In the genomic region with DNA sequence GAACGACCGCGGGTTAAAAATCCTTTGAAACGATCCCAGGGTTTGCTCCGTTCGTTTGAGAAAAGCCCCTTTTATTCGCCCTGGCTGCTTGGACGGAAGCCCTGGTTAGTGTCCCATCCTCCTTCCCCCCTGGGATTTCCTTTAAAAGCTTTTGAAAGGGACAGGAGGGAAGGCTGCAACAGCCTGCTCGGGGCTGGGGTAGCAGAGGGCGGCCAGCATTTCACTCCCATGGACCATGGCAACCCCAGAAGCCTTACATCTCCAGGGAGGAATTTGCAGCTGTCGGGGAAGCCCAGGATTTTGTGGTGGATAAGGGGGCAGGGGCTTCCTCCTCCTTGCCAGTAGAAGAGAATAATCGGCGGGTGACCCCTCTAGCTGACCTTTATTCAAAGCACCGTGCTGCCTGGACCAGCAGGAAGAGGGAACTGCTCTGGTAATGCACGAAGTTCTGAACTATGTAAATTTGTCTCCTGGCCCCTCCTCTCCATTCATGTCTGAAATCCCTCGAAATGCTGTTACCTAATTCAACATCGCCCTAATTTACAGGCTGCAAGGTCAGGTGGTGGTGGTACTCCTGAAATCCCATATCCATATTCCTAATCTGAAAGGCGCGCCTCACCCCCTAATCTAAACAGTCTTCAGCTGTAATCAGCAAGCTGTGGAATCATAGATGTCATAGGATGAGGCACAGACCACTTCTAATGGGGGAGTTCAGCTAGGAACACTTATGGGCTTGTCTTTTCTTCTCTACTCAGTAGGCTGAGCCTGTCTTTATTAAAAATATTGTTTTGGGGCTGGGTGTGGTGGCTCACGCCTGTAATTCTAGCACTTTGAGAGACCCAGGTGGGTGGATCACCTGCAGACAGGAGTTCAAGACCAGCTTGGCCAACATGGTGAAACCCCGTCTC, we compare ENCODE assay signal across 7 cellular contexts. TPM values are rescaled to one million over a fixed set of nuclear protein-coding genes. Genes with fewer than 3 reads are reported as not detected.
DNase-seq lines count a peak whose midpoint lies in the region; ATAC-seq and TF ChIP-seq lines count a peak whose summit lies in the region.

No MANE protein-coding gene starts in this region.

- peaks cover 37% of the 10 kb centered on the region for H3K4me1 Mint-ChIP-seq in activated CD4-positive, alpha-beta memory T cell treated with anti-CD3 and anti-CD28 coated beads for 36 hours (ENCODE audit: low read depth)

- peaks cover 4 to 44% (median 17%) of the 10 kb centered on the region in 3 donors for H3K4me1 ChIP-seq in gastroesophageal sphincter
- peaks cover 23% of the 10 kb centered on the region for H3K4me1 ChIP-seq in osteoblast (ENCODE audit: insufficient read depth, low read length)

- H3K27me3 ChIP-seq in gastroesophageal sphincter (no peaks in the 10 kb centered on the region), osteoblast (ENCODE audit: insufficient read depth, low read length) (no peaks in the 10 kb centered on the region)

- H3K27me3 Mint-ChIP-seq in activated CD4-positive, alpha-beta memory T cell treated with anti-CD3 and anti-CD28 coated beads for 36 hours = no peaks in the 10 kb centered on the region

- WGBS in gastroesophageal sphincter (ENCODE audit: low coverage in 1 of 2), 2 donors = 5 to 30% methylated on average over 11 to 13 of the region's 21 CpGs

- peak overlapping the region; percentile 56 to 86 for H3K4me3 ChIP-seq in gastroesophageal sphincter
- H3K4me3 ChIP-seq in osteoblast (ENCODE audit: insufficient read depth, low read length) = peak overlapping the region; percentile 98

- DNase-seq in ELF-1 (ENCODE audit: low read depth, low spot score) (peak; percentile 77), LHCN-M2 (ENCODE audit: low read depth) (peak; percentile 80), osteoblast (ENCODE audit: insufficient read length, low spot score, missing footprints) (peak; percentile 62)
- DNase-seq in activated CD4-positive, alpha-beta memory T cell treated with anti-CD3 and anti-CD28 coated beads for 36 hours = no peak

- ATAC-seq in gastroesophageal sphincter = no peak
- no peak for ATAC-seq in activated CD4-positive, CD25-positive, alpha-beta regulatory T cell treated with anti-CD3 and anti-CD28 coated beads, Interleukin-2, amount 50 U/mL, for 24 hours
- ATAC-seq in GM19324 (IDR thresholded peaks at IDR 0.05; ENCODE audit: low FRiP score, unreplicated experiment) = no peak

- H4K20me1 ChIP-seq in osteoblast (ENCODE audit: insufficient read depth, low read length) = peaks cover 6% of the 10 kb centered on the region

- POLR2A ChIA-PET in activated CD4-positive, alpha-beta memory T cell treated with anti-CD3 and anti-CD28 coated beads for 36 hours (lab: Charles Lee) = interaction anchor here (0.5 to 2.3 kb wide), 6 partner anchors 11 to 297 kb away, joined by 3 to 11 read pairs (median 4); a partner anchor contains a TSS

- TF ChIP-seq CTCF in gastroesophageal sphincter (IDR thresholded peaks at IDR 0.05) = no peak
- TF ChIP-seq CTCF in osteoblast (IDR thresholded peaks at IDR 0.05; ENCODE audit: extremely low read depth, low read depth, low read length) = no peak

- peaks cover 4% of the 10 kb centered on the region for H3K36me3 Mint-ChIP-seq in activated CD4-positive, alpha-beta memory T cell treated with anti-CD3 and anti-CD28 coated beads for 36 hours

- H3K9me3 ChIP-seq in gastroesophageal sphincter = no peaks in the 10 kb centered on the region
- H3K9me3 ChIP-seq in osteoblast (ENCODE audit: low read depth, low read length) = no peaks in the 10 kb centered on the region

- CTCF ChIA-PET in activated CD4-positive, alpha-beta memory T cell treated with anti-CD3 and anti-CD28 coated beads for 36 hours (lab: Charles Lee) = interaction anchor here (1.0 to 2.9 kb wide), 3 partner anchors 10 to 48 kb away, joined by 3 to 33 read pairs (median 13); no protein-coding TSS in a partner anchor

- peak overlapping the region; percentile 81 for H2AFZ ChIP-seq in osteoblast (ENCODE audit: low read length)

- peaks cover 34% of the 10 kb centered on the region for H3K79me2 ChIP-seq in osteoblast (ENCODE audit: insufficient read depth, low read length)

- no peaks in the 10 kb centered on the region for H3K9me3 Mint-ChIP-seq in activated CD4-positive, alpha-beta memory T cell treated with anti-CD3 and anti-CD28 coated beads for 36 hours

- peak overlapping the region; percentile 90 for H3K4me2 ChIP-seq in osteoblast (ENCODE audit: insufficient read depth, low read length)

- intact Hi-C loops in activated CD4-positive, alpha-beta memory T cell treated with anti-CD3 and anti-CD28 coated beads for 36 hours (cut with micrococcal nuclease) = loop anchor here (2.0 kb wide), 2 partner anchors 29 to 47 kb away; no protein-coding TSS in a partner anchor

- peak overlapping the region; percentile 88 for H3K27ac Mint-ChIP-seq in activated CD4-positive, alpha-beta memory T cell treated with anti-CD3 and anti-CD28 coated beads for 36 hours

- peak overlapping the region; percentile 83 for H3K4me3 Mint-ChIP-seq in activated CD4-positive, alpha-beta memory T cell treated with anti-CD3 and anti-CD28 coated beads for 36 hours

- H3K27ac ChIP-seq in gastroesophageal sphincter = peak overlapping the region; percentile 82 to 100 (median 98)
- H3K27ac ChIP-seq in osteoblast (ENCODE audit: low read depth, low read length) = peak overlapping the region; percentile 72

- H3K36me3 ChIP-seq in gastroesophageal sphincter = no peaks in the 10 kb centered on the region
- no peaks in the 10 kb centered on the region for H3K36me3 ChIP-seq in osteoblast (ENCODE audit: insufficient read depth, low read length)

- no peak for TF ChIP-seq POLR2A in gastroesophageal sphincter (IDR thresholded peaks at IDR 0.05)

- no peak for TF ChIP-seq EP300 in gastroesophageal sphincter (IDR thresholded peaks at IDR 0.05)

RNA-seq across cellular contexts. Expression of a gene that starts 1.0 kb away (rescaled TPM):
- total RNA-seq in LHCN-M2 (2014; rRNA removed) = 35.1 and 38.3 TPM in 2 replicates
- polyA plus RNA-seq in LHCN-M2 (2012) = 14.6 TPM
- total RNA-seq in activated CD4-positive, alpha-beta memory T cell treated with anti-CD3 and anti-CD28 coated beads for 36 hours = 10 to 100 TPM; 69.2 to 71.8 TPM
- 100 to 1,000 TPM; 186 to 272 (median 208) TPM for total RNA-seq in gastroesophageal sphincter
- 90.8 and 103 TPM in 2 replicates for total RNA-seq in osteoblast
